14 cellular contexts compared by ENCODE assay signal in genomic region chr5:6399978-6400910, GRCh38. TPM values are rescaled to one million over a fixed set of nuclear protein-coding genes. Genes with fewer than 3 reads are reported as not detected.
DNase-seq lines count a peak whose midpoint lies in the region; ATAC-seq, FAIRE-seq and TF ChIP-seq lines count a peak whose summit lies in the region.
"Had no signal": no experiment of that assay in that cellular context is flagged by ENCODE, and none has a peak within 500 bp of the region (broad histone marks: within the 10 kb centered on the region; RNA-seq: fewer than 3 reads in every experiment).

No MANE protein-coding gene starts in this region.

- H3K9me3 ChIP-seq in right cardiac atrium (ENCODE audit: control insufficient read depth, low read length) (peaks cover 2% of the 10 kb centered on the region), heart right ventricle (peaks cover 0 to 6% (median 0%) of the 10 kb centered on the region in 11 donors), astrocyte (ENCODE audit: insufficient read depth, low read depth, low read length) (no peaks in the 10 kb centered on the region)

- H3K9me3 Mint-ChIP-seq in astrocyte (ENCODE audit: unreplicated experiment), result peaks cover 6% of the 10 kb centered on the region

- no peak overlapping the region for H3K27ac Mint-ChIP-seq in astrocyte (ENCODE audit: unreplicated experiment)

- intact Hi-C loops in right cardiac atrium (cut with DNase I), result no loop called here
- intact Hi-C loops in heart right ventricle (cut with DNase I), result loop anchor here in 1 of 10 donors (10.0 kb wide), 1 partner anchor 175 kb away; no protein-coding TSS in a partner anchor

- no peaks in the 10 kb centered on the region for H4K20me1 ChIP-seq in astrocyte (ENCODE audit: insufficient read depth, low read length)

- DNase-seq in right cardiac atrium (no peak), heart right ventricle (no peak), astrocyte (ENCODE audit: low read depth) (peak; percentile 65), fibroblast of the aortic adventitia (ENCODE audit: low read depth) (peak; percentile 63), urothelium cell line (ENCODE audit: low spot score) (peak; percentile 36), NCI-H1417 treated with DMSO at 0.1 percent for 48 hours (lab: John Stamatoyannopoulos, UW) (no peak), foreskin melanocyte (no peak)
- DNase-seq: activated naive CD4-positive, alpha-beta T cell; occipital lobe; substantia nigra had no signal

- H3K4me1 ChIP-seq in right cardiac atrium (ENCODE audit: control insufficient read depth, insufficient read depth, low read length) (no peaks in the 10 kb centered on the region), heart right ventricle (no peaks in the 10 kb centered on the region), astrocyte (ENCODE audit: insufficient read depth, low read length) (no peaks in the 10 kb centered on the region)

- H3K79me2 ChIP-seq in astrocyte (ENCODE audit: insufficient read depth, low read length), result no peaks in the 10 kb centered on the region

- no peak for TF ChIP-seq CTCF in heart right ventricle (IDR thresholded peaks at IDR 0.05)
- no peak for TF ChIP-seq CTCF in astrocyte (IDR thresholded peaks at IDR 0.05; ENCODE audit: insufficient read depth, low read depth, low read length)
- no peak for TF ChIP-seq CTCF in fibroblast of the aortic adventitia (IDR thresholded peaks at IDR 0.05; ENCODE audit: insufficient read depth, low read length)

- no peak overlapping the region for H3K4me3 Mint-ChIP-seq in astrocyte (ENCODE audit: unreplicated experiment)

- no peak overlapping the region for H3K4me2 ChIP-seq in astrocyte (ENCODE audit: low read length)

- no peaks in the 10 kb centered on the region for H3K27me3 ChIP-seq in right cardiac atrium (ENCODE audit: control insufficient read depth, insufficient read depth)
- peaks cover 0 to 3% (median 0%) of the 10 kb centered on the region in 7 donors for H3K27me3 ChIP-seq in heart right ventricle
- no peaks in the 10 kb centered on the region for H3K27me3 ChIP-seq in astrocyte (ENCODE audit: insufficient read depth, low read length)
- H3K27me3 ChIP-seq: cardiac muscle cell had no signal

- FAIRE-seq in astrocyte (lab: Jason Lieb, UNC) (no peak), urothelium cell line (lab: Jason Lieb, UNC) (peak; percentile 85)

- no peaks in the 10 kb centered on the region for H3K36me3 Mint-ChIP-seq in astrocyte (ENCODE audit: low read depth, unreplicated experiment)

- H3K4me1 Mint-ChIP-seq in astrocyte (ENCODE audit: low read depth, unreplicated experiment), result peaks cover 27% of the 10 kb centered on the region

- no peak overlapping the region for H3K4me3 ChIP-seq in right cardiac atrium (ENCODE audit: low read length)
- H3K4me3 ChIP-seq in heart right ventricle, result no peak overlapping the region
- H3K4me3 ChIP-seq in astrocyte (ENCODE audit: insufficient read depth, low read depth, low read length), result no peak overlapping the region
- H3K4me3 ChIP-seq in fibroblast of the aortic adventitia (ENCODE audit: low read depth, low read length), result no peak overlapping the region
- H3K4me3 ChIP-seq: cardiac muscle cell had no signal

- H3K36me3 ChIP-seq in heart right ventricle, result no peaks in the 10 kb centered on the region
- H3K36me3 ChIP-seq in astrocyte (ENCODE audit: insufficient read depth, low read length), result no peaks in the 10 kb centered on the region
- H3K36me3 ChIP-seq: cardiac muscle cell had no signal

- H2AFZ ChIP-seq in astrocyte (ENCODE audit: low read depth, low read length), result no peak overlapping the region

- no peak overlapping the region for H3K9ac ChIP-seq in astrocyte (ENCODE audit: low read length)

- peaks cover 10% of the 10 kb centered on the region for H3K27me3 Mint-ChIP-seq in astrocyte (ENCODE audit: low read depth, unreplicated experiment)

- H3K27ac ChIP-seq in right cardiac atrium (ENCODE audit: low read length) (peak overlapping the region; percentile 27), heart right ventricle (no peak overlapping the region), astrocyte (ENCODE audit: low read depth, low read length) (no peak overlapping the region)
- H3K27ac ChIP-seq: cardiac muscle cell, VCaP had no signal

- 76% methylated on average over 13 of the region's 13 CpGs for WGBS in right cardiac atrium
- WGBS in heart right ventricle, 2 donors, result 73 to 80% methylated on average over 13 of the region's 13 CpGs

- ATAC-seq in right cardiac atrium, result no peak
- no peak for ATAC-seq in heart right ventricle
- ATAC-seq in GM18520 (IDR thresholded peaks at IDR 0.05; ENCODE audit: unreplicated experiment), result no peak
- ATAC-seq: SK-N-SH treated with all-trans-retinoic acid at 6 μM for 48 hours had no signal

RNA-seq across cellular contexts. Expression of gene MED10, which starts 21.9 kb away (rescaled TPM):
- total RNA-seq in right cardiac atrium, result 10 to 100 TPM; 20.0 to 25.1 (median 22.7) TPM
- polyA plus RNA-seq in right cardiac atrium, result 29.4 TPM
- total RNA-seq in heart right ventricle, result 10 to 100 TPM; 15.3 to 29.5 (median 22.4) TPM
- 10 to 100 TPM; 27.8 to 45.4 TPM for polyA plus RNA-seq in heart right ventricle
- 40.8 and 49.3 TPM in 2 replicates for total RNA-seq in astrocyte
- 17.5 and 26.7 TPM in 2 replicates for total RNA-seq in fibroblast of the aortic adventitia (ENCODE audit: low replicate concordance)

RNA-seq across cellular contexts. Expression of gene UBE2QL1, which starts 48.4 kb away (rescaled TPM):
- total RNA-seq in right cardiac atrium (10 to 100 TPM in 3 of 4 donors, 1 to 10 TPM in 1; 5.5 to 16.7 (median 14.8) TPM), heart right ventricle (10 to 100 TPM; 13.0 to 26.3 (median 18.6) TPM), astrocyte (0.34 and 0.50 TPM in 2 replicates), fibroblast of the aortic adventitia (ENCODE audit: low replicate concordance) (under 0.01 and 0.25 TPM in 2 replicates)
- polyA plus RNA-seq in right cardiac atrium (9.3 TPM), heart right ventricle (1 to 10 TPM; 8.9 to 9.8 TPM)

Comparison
In these comparisons a context has a peak if more than half of its experiments do, and no peak if none do; other contexts are left out.
1. DNase-seq: peak in astrocyte (single experiment), fibroblast of the aortic adventitia (single experiment) and urothelium cell line (single experiment); none in right cardiac atrium (0 of 3), heart right ventricle (0 of 2), NCI-H1417 treated with DMSO at 0.1 percent for 48 hours (single experiment) and foreskin melanocyte (single experiment).